Comparison of ENCODE assay signal across 21 cellular contexts in genomic region chr20:41432620-41433602, GRCh38.
DNase-seq lines count a peak whose midpoint lies in the region; FAIRE-seq and TF ChIP-seq lines count a peak whose summit lies in the region.
"Had no signal": no experiment of that assay in that cellular context is flagged by ENCODE, and none has a peak within 500 bp of the region (broad histone marks: within the 10 kb centered on the region; RNA-seq: fewer than 3 reads in every experiment).

No MANE protein-coding gene starts in this region.

- no peaks in the 10 kb centered on the region for H4K20me1 ChIP-seq in KMS-11 (ENCODE audit: insufficient read depth)
- H4K20me1 ChIP-seq in astrocyte (ENCODE audit: insufficient read depth, low read length): no peaks in the 10 kb centered on the region
- H4K20me1 ChIP-seq: BLaER1 had no signal

- FAIRE-seq in astrocyte (lab: Jason Lieb, UNC): peak; percentile 50

- no TSS peak for BruUV-seq in Caco-2 (replicated peaks; lab: Mats Ljungman, UMichigan)

- H3K27ac ChIP-seq in KMS-11 (peak overlapping the region; percentile 6; the same call in 1 of the 2 replicates), astrocyte (ENCODE audit: low read depth, low read length) (no peak overlapping the region)
- H3K27ac ChIP-seq: 22Rv1, BLaER1, colonic mucosa, psoas muscle, upper lobe of left lung had no signal

- intact Hi-C loops in Caco-2 (cut with micrococcal nuclease; ENCODE audit: unreplicated experiment): no loop called here

- POLR2A ChIA-PET in Caco-2 (lab: Charles Lee): no interaction called here

- H3K4me1 ChIP-seq in KMS-11 (ENCODE audit: low read depth, poor library complexity, severe bottlenecking) (peaks cover 27% of the 10 kb centered on the region), astrocyte (ENCODE audit: insufficient read depth, low read length) (peaks cover 7% of the 10 kb centered on the region), Caco-2 (peaks cover 12% of the 10 kb centered on the region)
- H3K4me1 ChIP-seq: colonic mucosa, psoas muscle, upper lobe of left lung had no signal

- H3K36me3 Mint-ChIP-seq in T-helper 2 cell treated with Interferon-gamma antibody and Interleukin-4, amounts not matched to agents 5 μg/mL and 100 μg/mL, for 36 hours (ENCODE audit: low read depth): peaks cover 62% of the 10 kb centered on the region
- H3K36me3 Mint-ChIP-seq in astrocyte (ENCODE audit: low read depth, unreplicated experiment) (peaks cover 18% of the 10 kb centered on the region), Caco-2 (ENCODE audit: insufficient read depth, unreplicated experiment) (peaks cover 53% of the 10 kb centered on the region)

- H3K9me3 ChIP-seq in astrocyte (ENCODE audit: insufficient read depth, low read depth, low read length) (no peaks in the 10 kb centered on the region), Caco-2 (no peaks in the 10 kb centered on the region)
- H3K9me3 ChIP-seq: colonic mucosa, psoas muscle, upper lobe of left lung had no signal

- no peaks in the 10 kb centered on the region for H3K79me2 ChIP-seq in KMS-11 (ENCODE audit: insufficient read depth, low read depth)
- no peaks in the 10 kb centered on the region for H3K79me2 ChIP-seq in astrocyte (ENCODE audit: insufficient read depth, low read length)

- H3K9ac ChIP-seq in KMS-11: no peak overlapping the region
- no peak overlapping the region for H3K9ac ChIP-seq in astrocyte (ENCODE audit: low read length)
- H3K9ac ChIP-seq: BLaER1 had no signal

- H3K4me1 Mint-ChIP-seq in T-helper 2 cell treated with Interferon-gamma antibody and Interleukin-4, amounts not matched to agents 5 μg/mL and 100 μg/mL, for 36 hours (ENCODE audit: low read depth): peaks cover 46% of the 10 kb centered on the region
- H3K4me1 Mint-ChIP-seq in astrocyte (ENCODE audit: low read depth, unreplicated experiment): peaks cover 14% of the 10 kb centered on the region
- H3K4me1 Mint-ChIP-seq in Caco-2 (ENCODE audit: low read depth, unreplicated experiment): peaks cover 8% of the 10 kb centered on the region
- H3K4me1 Mint-ChIP-seq: activated B cell treated with CpG ODN at 0.5 μM for 24 hours, neural crest cell had no signal

- H3K36me3 ChIP-seq in KMS-11 (ENCODE audit: insufficient read depth) (no peaks in the 10 kb centered on the region), astrocyte (ENCODE audit: insufficient read depth, low read length) (peaks cover 3% of the 10 kb centered on the region), Caco-2 (ENCODE audit: control insufficient read depth, insufficient read depth, low read length) (peaks cover 4% of the 10 kb centered on the region)
- H3K36me3 ChIP-seq: colonic mucosa had no signal

- H3K4me3 Mint-ChIP-seq in T-helper 2 cell treated with Interferon-gamma antibody and Interleukin-4, amounts not matched to agents 5 μg/mL and 100 μg/mL, for 36 hours: peak overlapping the region; percentile 35
- no peak overlapping the region for H3K4me3 Mint-ChIP-seq in astrocyte (ENCODE audit: unreplicated experiment)
- H3K4me3 Mint-ChIP-seq in Caco-2 (ENCODE audit: unreplicated experiment): no peak overlapping the region
- H3K4me3 Mint-ChIP-seq: activated B cell treated with CpG ODN at 0.5 μM for 24 hours, neural crest cell had no signal

- H3K27me3 ChIP-seq in KMS-11 (ENCODE audit: insufficient read depth, low read depth): no peaks in the 10 kb centered on the region
- H3K27me3 ChIP-seq in astrocyte (ENCODE audit: insufficient read depth, low read length): no peaks in the 10 kb centered on the region
- H3K27me3 ChIP-seq in Caco-2 (replicated peaks; ENCODE audit: control insufficient read depth, insufficient read depth, low read length): no peaks in the 10 kb centered on the region
- H3K27me3 ChIP-seq: BLaER1, colonic mucosa, upper lobe of left lung had no signal

- DNase-seq in T-helper 2 cell treated with Interferon-gamma antibody and Interleukin-4, amounts not matched to agents 5 μg/mL and 100 μg/mL, for 36 hours (ENCODE audit: low spot score): no peak
- DNase-seq in T-helper 2 cell (no peak), GM10266 (ENCODE audit: extremely low spot score) (peak; percentile 23), astrocyte (ENCODE audit: low read depth) (no peak), GM19238 (ENCODE audit: insufficient read length, low spot score) (no peak), Caco-2 (no peak), hepatic stellate cell (ENCODE audit: low spot score) (no peak)
- DNase-seq: activated B cell treated with CpG ODN at 0.5 μM for 24 hours, colonic mucosa, kidney glomerular epithelial cell, MV-4-11, NCI-H2081 treated with DMSO at 0.1 percent for 48 hours, NCI-H524 treated with DMSO at 0.1 percent for 48 hours, psoas muscle, SHP77 treated with DMSO at 0.1 percent for 48 hours, upper lobe of left lung had no signal

- CTCF ChIA-PET in Caco-2 (lab: Charles Lee): interaction anchor here (0.6 kb wide), 1 partner anchor 173 kb away, joined by 3 read pairs; no protein-coding TSS in a partner anchor

- H3K27ac Mint-ChIP-seq in T-helper 2 cell treated with Interferon-gamma antibody and Interleukin-4, amounts not matched to agents 5 μg/mL and 100 μg/mL, for 36 hours: peak overlapping the region; percentile 62
- H3K27ac Mint-ChIP-seq in astrocyte (ENCODE audit: unreplicated experiment) (peak overlapping the region; percentile 28), Caco-2 (ENCODE audit: unreplicated experiment) (no peak overlapping the region)
- H3K27ac Mint-ChIP-seq: activated B cell treated with CpG ODN at 0.5 μM for 24 hours had no signal

- no peaks in the 10 kb centered on the region for H3K27me3 Mint-ChIP-seq in T-helper 2 cell treated with Interferon-gamma antibody and Interleukin-4, amounts not matched to agents 5 μg/mL and 100 μg/mL, for 36 hours (ENCODE audit: low read depth)
- H3K27me3 Mint-ChIP-seq in astrocyte (ENCODE audit: low read depth, unreplicated experiment) (no peaks in the 10 kb centered on the region), Caco-2 (ENCODE audit: insufficient read depth, unreplicated experiment) (no peaks in the 10 kb centered on the region)
- H3K27me3 Mint-ChIP-seq: activated B cell treated with CpG ODN at 0.5 μM for 24 hours, IgD-negative memory B cell had no signal

- peak overlapping the region; percentile 52 for H3K4me2 ChIP-seq in KMS-11
- no peak overlapping the region for H3K4me2 ChIP-seq in astrocyte (ENCODE audit: low read length)
- H3K4me2 ChIP-seq: BLaER1 had no signal

- H2AFZ ChIP-seq in KMS-11 (ENCODE audit: low read depth) (no peak overlapping the region), astrocyte (ENCODE audit: low read depth, low read length) (no peak overlapping the region)

- H3K4me3 ChIP-seq in KMS-11 (IDR thresholded peaks at IDR 0.05; ENCODE audit: insufficient read depth, low read depth, low read length) (no peak overlapping the region), astrocyte (ENCODE audit: insufficient read depth, low read depth, low read length) (no peak overlapping the region), Caco-2 (ENCODE audit: low read depth, low read length) (no peak overlapping the region)
- H3K4me3 ChIP-seq: BLaER1, colonic mucosa, psoas muscle, upper lobe of left lung had no signal

- H3K9me3 Mint-ChIP-seq in T-helper 2 cell treated with Interferon-gamma antibody and Interleukin-4, amounts not matched to agents 5 μg/mL and 100 μg/mL, for 36 hours: peaks cover 8% of the 10 kb centered on the region
- H3K9me3 Mint-ChIP-seq in astrocyte (ENCODE audit: unreplicated experiment): no peaks in the 10 kb centered on the region
- H3K9me3 Mint-ChIP-seq in Caco-2 (ENCODE audit: unreplicated experiment): no peaks in the 10 kb centered on the region
- H3K9me3 Mint-ChIP-seq: activated B cell treated with CpG ODN at 0.5 μM for 24 hours, IgD-negative memory B cell, neural crest cell had no signal

- TF ChIP-seq CTCF in GM10266 (IDR thresholded peaks at IDR 0.05; ENCODE audit: control insufficient read depth, insufficient read depth, low read depth, missing control alignments): no peak
- no peak for TF ChIP-seq CTCF in KMS-11 (conservative IDR thresholded peaks at IDR 0.05; ENCODE audit: low read depth, low read length)
- no peak for TF ChIP-seq CTCF in astrocyte (IDR thresholded peaks at IDR 0.05; ENCODE audit: insufficient read depth, low read depth, low read length)
- no peak for TF ChIP-seq CTCF in Caco-2 (IDR thresholded peaks at IDR 0.05; ENCODE audit: insufficient read depth in 1 of 2, low read depth in 1 of 2, low read length in 1 of 2, severe bottlenecking in 1 of 2, unreplicated experiment in 1 of 2)
